Comparison of ENCODE assay signal across 24 cellular contexts in the genomic region with DNA sequence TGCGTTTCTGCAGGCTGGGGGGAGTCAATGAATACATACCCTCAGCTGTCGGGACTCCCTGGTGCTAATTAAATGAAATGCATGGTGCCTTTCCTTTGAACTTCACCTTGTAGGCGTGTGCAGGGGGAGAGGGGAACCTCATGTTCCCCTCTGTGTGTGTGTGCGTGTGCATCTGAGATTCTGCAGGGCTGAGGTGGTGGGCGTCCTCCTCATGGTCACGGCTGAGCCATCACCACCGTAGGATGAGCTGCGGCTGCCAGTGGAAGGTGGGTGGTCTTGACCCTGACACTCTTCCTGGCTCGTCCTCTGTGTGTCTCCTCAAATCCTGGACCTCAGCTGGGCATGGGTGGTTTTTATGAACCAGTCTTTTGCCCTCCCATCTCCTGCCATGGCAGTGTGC.
"Had no signal": no experiment of that assay in that cellular context is flagged by ENCODE, and none has a peak within 500 bp of the region (broad histone marks: within the 10 kb centered on the region; RNA-seq: fewer than 3 reads in every experiment).

No MANE protein-coding gene starts in this region.

- H3K27ac ChIP-seq: coronary artery, dorsolateral prefrontal cortex, esophagus muscularis mucosa, foreskin keratinocyte, gastroesophageal sphincter, heart left ventricle, hepatocyte, left lung, lower lobe of right lung had no signal

- H3K36me3 Mint-ChIP-seq: immature natural killer cell, mesothelial cell of epicardium, naive B cell had no signal

- ATAC-seq: foreskin keratinocyte, gastroesophageal sphincter, left colon, left lung, lower lobe of right lung, mucosa of descending colon had no signal

- H3K9me3 Mint-ChIP-seq: immature natural killer cell, mesothelial cell of epicardium, naive B cell had no signal

- FAIRE-seq: colon, endothelial cell of umbilical vein, frontal cortex, kidney had no signal

- H3K9me3 ChIP-seq: esophagus muscularis mucosa, gastroesophageal sphincter, heart left ventricle, left lung, lower lobe of right lung, mucosa of descending colon had no signal

- DNase-seq: dermis blood vessel endothelial cell; dorsolateral prefrontal cortex; effector CD4-positive, alpha-beta T cell; effector memory CD4-positive, alpha-beta T cell; foreskin keratinocyte; hypothalamus; immature natural killer cell; islet precursor cell; kidney; kidney glomerular epithelial cell; left colon; left lung; lower lobe of right lung; mucosa of descending colon; naive B cell had no signal

- H2AFZ ChIP-seq: hepatocyte had no signal

- H3K27ac Mint-ChIP-seq: mesothelial cell of epicardium had no signal

- H3K4me3 Mint-ChIP-seq: immature natural killer cell, mesothelial cell of epicardium, naive B cell had no signal

- H3K4me2 ChIP-seq: hepatocyte had no signal

- H3K36me3 ChIP-seq: heart left ventricle, left lung, lower lobe of right lung had no signal

- H3K4me1 ChIP-seq: foreskin keratinocyte had no signal

- H3K4me1 Mint-ChIP-seq: immature natural killer cell, naive B cell had no signal

- H3K27me3 ChIP-seq: esophagus muscularis mucosa, foreskin keratinocyte, gastroesophageal sphincter, hepatocyte, left lung had no signal

- H3K4me3 ChIP-seq: coronary artery, dorsolateral prefrontal cortex, esophagus muscularis mucosa, gastroesophageal sphincter, heart left ventricle, hepatocyte, left lung, lower lobe of right lung, mucosa of descending colon had no signal
